8 cellular contexts compared by ENCODE assay signal in the genomic region with DNA sequence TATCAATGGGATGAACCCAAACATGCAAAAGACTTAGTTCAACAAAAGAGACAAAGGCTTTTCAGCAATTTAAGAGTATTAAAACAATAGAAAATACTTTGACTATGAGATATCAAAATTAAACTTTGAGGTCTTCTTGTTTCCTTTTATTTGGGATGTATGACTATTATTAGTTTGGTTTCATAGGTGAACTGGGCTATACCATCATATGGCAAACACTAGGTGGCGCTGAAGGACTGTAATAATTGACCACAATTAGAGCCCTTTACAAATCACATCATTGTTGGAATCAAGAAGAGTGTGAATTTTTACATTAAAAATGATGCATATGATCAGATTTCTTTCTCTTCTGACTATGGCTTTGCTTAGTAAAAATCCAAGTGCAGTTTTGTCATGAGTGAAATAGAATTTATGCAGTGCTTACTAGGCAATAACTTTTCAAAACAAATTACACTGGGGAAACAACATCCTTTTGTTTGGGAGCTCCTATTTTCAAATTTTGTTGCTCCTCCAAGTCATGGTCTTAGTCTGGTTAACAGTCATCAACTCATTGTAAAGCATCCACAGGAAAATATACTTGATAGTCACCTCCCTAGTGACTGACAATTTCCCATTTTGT. TPM values are rescaled to one million over a fixed set of nuclear protein-coding genes. Genes with fewer than 3 reads are reported as not detected.
DNase-seq lines count a peak whose midpoint lies in the region; ATAC-seq and TF ChIP-seq lines count a peak whose summit lies in the region.

No MANE protein-coding gene starts in this region.

- H3K9ac ChIP-seq in Loucy (ENCODE audit: low read depth, low read length, poor library complexity, severe bottlenecking): no peak overlapping the region

- H3K4me3 ChIP-seq in cardiac muscle cell (no peak overlapping the region), Loucy (ENCODE audit: low read length, poor library complexity, severe bottlenecking) (no peak overlapping the region), SJSA1 (no peak overlapping the region), vagina (no peak overlapping the region)

- no peak overlapping the region for H3K27ac Mint-ChIP-seq in mesothelial cell of epicardium

- H3K4me3 Mint-ChIP-seq in mesothelial cell of epicardium: no peak overlapping the region

- H3K36me3 Mint-ChIP-seq in mesothelial cell of epicardium: no peaks in the 10 kb centered on the region

- H3K27me3 ChIP-seq in cardiac muscle cell: no peaks in the 10 kb centered on the region
- no peaks in the 10 kb centered on the region for H3K27me3 ChIP-seq in Loucy (ENCODE audit: insufficient read depth, low read length, poor library complexity, severe bottlenecking)
- no peaks in the 10 kb centered on the region for H3K27me3 ChIP-seq in SJSA1 (replicated peaks)
- H3K27me3 ChIP-seq in vagina: no peaks in the 10 kb centered on the region

- H3K9me2 ChIP-seq in Loucy (replicated peaks; ENCODE audit: low read depth, low read length): no peaks in the 10 kb centered on the region

- H3K9me3 ChIP-seq in cardiac muscle cell (ENCODE audit: low read depth) (no peaks in the 10 kb centered on the region), Loucy (ENCODE audit: insufficient read depth, low read depth, low read length) (no peaks in the 10 kb centered on the region), SJSA1 (replicated peaks) (no peaks in the 10 kb centered on the region), vagina (no peaks in the 10 kb centered on the region)

- H3K36me3 ChIP-seq in cardiac muscle cell (no peaks in the 10 kb centered on the region), Loucy (ENCODE audit: insufficient read depth, low read length) (no peaks in the 10 kb centered on the region), SJSA1 (no peaks in the 10 kb centered on the region), vagina (no peaks in the 10 kb centered on the region)

- H4K20me1 ChIP-seq in Loucy (ENCODE audit: insufficient read depth, low read length, poor library complexity, severe bottlenecking): no peaks in the 10 kb centered on the region

- H3K79me2 ChIP-seq in Loucy (ENCODE audit: insufficient read depth, low read length): no peaks in the 10 kb centered on the region

- no peak for TF ChIP-seq POLR2A in vagina (IDR thresholded peaks at IDR 0.05)

- no peaks in the 10 kb centered on the region for H3K9me3 Mint-ChIP-seq in mesothelial cell of epicardium

- H3K4me1 Mint-ChIP-seq in mesothelial cell of epicardium: no peaks in the 10 kb centered on the region

- no peak overlapping the region for H2AFZ ChIP-seq in Loucy (ENCODE audit: low read length)

- no peaks in the 10 kb centered on the region for H3K4me1 ChIP-seq in cardiac muscle cell (ENCODE audit: low read depth)
- H3K4me1 ChIP-seq in Loucy (ENCODE audit: insufficient read depth, low read length, poor library complexity, severe bottlenecking): no peaks in the 10 kb centered on the region
- H3K4me1 ChIP-seq in SJSA1 (replicated peaks): no peaks in the 10 kb centered on the region
- H3K4me1 ChIP-seq in vagina: no peaks in the 10 kb centered on the region

- intact Hi-C loops in Right ventricle myocardium inferior (cut with DNase I) (loop anchor here (10.0 kb wide), 2 partner anchors 306 to 1996 kb away; no protein-coding TSS in a partner anchor), vagina (cut with DNase I) (no loop called here)

- TF ChIP-seq CTCF in cardiac muscle cell (IDR thresholded peaks at IDR 0.05; ENCODE audit: low read depth, low read length) (peak; percentile 65), Loucy (conservative IDR thresholded peaks at IDR 0.05; ENCODE audit: low read length) (peak; percentile 93), mesothelial cell of epicardium (IDR thresholded peaks at IDR 0.05; ENCODE audit: unreplicated experiment) (peak; percentile 81), vagina (IDR thresholded peaks at IDR 0.05) (peak; percentile 31 to 53 (median 35))

- H3K27ac ChIP-seq in cardiac muscle cell (no peak overlapping the region), SJSA1 (no peak overlapping the region), vagina (no peak overlapping the region)

- peaks cover 30% of the 10 kb centered on the region for H3K27me3 Mint-ChIP-seq in mesothelial cell of epicardium (ENCODE audit: low read depth)

- H3K4me2 ChIP-seq in Loucy (ENCODE audit: low read depth, low read length, poor library complexity, severe bottlenecking): no peak overlapping the region

- DNase-seq in cardiac muscle cell (ENCODE audit: low read depth in 1 of 2, low spot score in 1 of 2) (peak; percentile 73 to 83), Right ventricle myocardium inferior (ENCODE audit: missing footprints) (no peak), H4 (ENCODE audit: low spot score) (peak; percentile 86), SJSA1 (ENCODE audit: low read depth in 1 of 2, low spot score in 2 of 2) (peak; percentile 25 to 50), dedifferentiated amniotic fluid mesenchymal stem cell (ENCODE audit: extremely low spot score) (peak; percentile 46), mesothelial cell of epicardium (ENCODE audit: low spot score in 2 of 2, unreplicated experiment in 2 of 2) (peak in 1 of 2 experiments; percentile 62), vagina (ENCODE audit: extremely low spot score in 2 of 2) (no peak)

- ATAC-seq in Right ventricle myocardium inferior: no peak

- no peaks in the 10 kb centered on the region for H3F3A ChIP-seq in Loucy (ENCODE audit: low read depth)

RNA-seq across cellular contexts. Expression of a gene that starts 14.7 kb away (rescaled TPM):
- total RNA-seq in cardiac muscle cell (0.95 and 2.2 TPM in 2 replicates), Right ventricle myocardium inferior (not detected), mesothelial cell of epicardium (not detected in 3 replicates), vagina (0.25 TPM)
- 0.76 and 1.7 TPM in 2 replicates for polyA plus RNA-seq in cardiac muscle cell
- total RNA-seq in H4 (2014; rRNA removed; shearing (Covaris generic)): 0.70 TPM in 1 of 2 replicates, not detected in the other
- not detected in 2 replicates for total RNA-seq in SJSA1 (2014; rRNA removed; shearing (Covaris generic))

Comparison
In these comparisons a context has a peak if more than half of its experiments do, and no peak if none do; other contexts are left out.
1. DNase-seq: peak in cardiac muscle cell (2 of 2), H4 (single experiment), SJSA1 (2 of 2) and dedifferentiated amniotic fluid mesenchymal stem cell (single experiment); none in Right ventricle myocardium inferior (single experiment) and vagina (0 of 2).
2. CTCF ChIP-seq: peak in every context shown above with its lines; median percentile 93 in Loucy; 81 in mesothelial cell of epicardium; 65 in cardiac muscle cell; 35 in vagina.